ENCODE assay signal across 8 cellular contexts in genomic region chr17:16419074-16419928, GRCh38. TPM values are rescaled to one million over a fixed set of nuclear protein-coding genes. Genes with fewer than 3 reads are reported as not detected.
A peak's percentile ranks its signal among the peaks of the same experiment; 100 is the strongest.
DNase-seq lines count a peak whose midpoint lies in the region; ATAC-seq and TF ChIP-seq lines count a peak whose summit lies in the region.

No MANE protein-coding gene starts in this region.

- peak overlapping the region; percentile 93 for H2BK15ac ChIP-seq in IMR-90 (ENCODE audit: low read depth, low read length)

- intact Hi-C loops in IMR-90 (cut with micrococcal nuclease): loop anchor here (1.0 to 5.0 kb wide), 2 partner anchors 33 to 962 kb away; no protein-coding TSS in a partner anchor

- H4K91ac ChIP-seq in IMR-90 (ENCODE audit: insufficient read depth, low read depth, low read length): peak overlapping the region; percentile 93

- peak overlapping the region; percentile 72 to 92 for H4K8ac ChIP-seq in IMR-90 (ENCODE audit: low read depth in 2 of 2, low read length in 2 of 2)

- peaks cover 0 to 63% of the 10 kb centered on the region in 2 experiments; a peak in 2 of 4 replicates for H3K79me1 ChIP-seq in IMR-90 (ENCODE audit: low read depth in 1 of 2, low read length in 2 of 2)

- peak overlapping the region; percentile 96 for H2BK5ac ChIP-seq in IMR-90 (ENCODE audit: low read depth, low read length, poor library complexity, severe bottlenecking)

- peak overlapping the region; percentile 44 for H2AFZ ChIP-seq in IMR-90 (replicated peaks; ENCODE audit: low read length, poor library complexity)

- H3K9ac ChIP-seq in IMR-90 (ENCODE audit: low read depth, low read length): peak overlapping the region; percentile 50; the same call in 1 of the 2 replicates
- peak overlapping the region; percentile 71 for H3K9ac ChIP-seq in skeletal muscle satellite cell (ENCODE audit: low read depth, low read length)

- H3K4me3 ChIP-seq in IMR-90 (ENCODE audit: insufficient read depth, low read depth, low read length) (0 out of 2 replicates have a peak overlapping the region, but pooled peaks have one; percentile 3), skeletal muscle satellite cell (ENCODE audit: low read length) (peak overlapping the region; percentile 55)

- no peak for TF ChIP-seq RAD21 in IMR-90 (IDR thresholded peaks at IDR 0.05; ENCODE audit: low read length)

- in situ Hi-C loops in IMR-90 (cut with MboI; ENCODE audit: low sequenced_read_pairs): no loop called here

- CTCF ChIA-PET in IMR-90 (lab: Yijun Ruan, JAX): interaction anchor here (1.0 kb wide), 1 partner anchor 9 kb away, joined by 5 read pairs; no protein-coding TSS in a partner anchor

- peak overlapping the region; percentile 95 for H3K4ac ChIP-seq in IMR-90 (ENCODE audit: low read depth, low read length)

- H3K4me2 ChIP-seq in IMR-90 (ENCODE audit: low read depth, low read length) (peak overlapping the region; percentile 85), skeletal muscle satellite cell (ENCODE audit: low read length) (peak overlapping the region; percentile 82)

- H3K4me1 ChIP-seq in IMR-90 (ENCODE audit: control insufficient read depth, insufficient read depth, low read length) (peaks cover 34% of the 10 kb centered on the region), skeletal muscle satellite cell (ENCODE audit: control insufficient read depth, insufficient read depth, low read length) (peaks cover 50% of the 10 kb centered on the region)

- POLR2A ChIA-PET in IMR-90 (lab: Charles Lee; ENCODE audit: unreplicated experiment): interaction anchor here (1.0 kb wide), 1 partner anchor 19 kb away, joined by 8 read pairs; no protein-coding TSS in a partner anchor

- DNase-seq in A172 (ENCODE audit: low spot score) (peak; percentile 96), IMR-90 (peak; percentile 94), erythroblast (lab: John Stamatoyannopoulos, UW) (peak; percentile 81 to 86), NCI-H748 (lab: John Stamatoyannopoulos, UW; ENCODE audit: unreplicated experiment) (no peak), NOMO-1 (lab: John Stamatoyannopoulos, UW; ENCODE audit: unreplicated experiment in 2 of 2) (no peak)
- peak; percentile 58 to 67 for DNase-seq in activated CD4-positive, alpha-beta T cell treated with anti-CD3 and anti-CD28 coated beads, Interleukin-2, amount 50 U/mL, for 4 hours

- peak overlapping the region; percentile 99 for H2AK5ac ChIP-seq in IMR-90 (ENCODE audit: low read depth, low read length)

- peaks cover 37% of the 10 kb centered on the region for H3K9me1 ChIP-seq in IMR-90 (ENCODE audit: insufficient read depth, low read length)

- H3K27ac ChIP-seq in IMR-90 (ENCODE audit: insufficient read depth, low read length): peak overlapping the region; percentile 96

- peak overlapping the region; percentile 86 for H3K18ac ChIP-seq in IMR-90 (ENCODE audit: low read depth, low read length)

- H2BK20ac ChIP-seq in IMR-90 (ENCODE audit: low read depth, low read length): peak overlapping the region; percentile 89

- ATAC-seq in GM19043 (IDR thresholded peaks at IDR 0.05; ENCODE audit: low read depth, unreplicated experiment) (peak; percentile 37), IMR-90 (ENCODE audit: low read depth) (peak; percentile 79)

- H3K56ac ChIP-seq in IMR-90 (ENCODE audit: extremely low read depth, insufficient read depth, low read length): peak overlapping the region; percentile 82

- H3K14ac ChIP-seq in IMR-90 (replicated peaks; ENCODE audit: low read depth, low read length): peak overlapping the region; percentile 92

- dilution Hi-C loops in IMR-90 (cut with HindIII; ENCODE audit: low sequenced_read_pairs, unreplicated experiment): no loop called here

- peaks cover 5% of the 10 kb centered on the region; the same call in 1 of the 2 replicates for H3K36me3 ChIP-seq in IMR-90 (ENCODE audit: control insufficient read depth, insufficient read depth, low read length)
- H3K36me3 ChIP-seq in skeletal muscle satellite cell (ENCODE audit: insufficient read depth, low read length): peaks cover 44% of the 10 kb centered on the region

- H2AK9ac ChIP-seq in IMR-90 (replicated peaks; ENCODE audit: low read depth, low read length, poor library complexity): peak overlapping the region; percentile 97

- H4K5ac ChIP-seq in IMR-90 (ENCODE audit: low read depth, low read length): peak overlapping the region; percentile 88

- H2BK120ac ChIP-seq in IMR-90 (ENCODE audit: low read depth, low read length): peak overlapping the region; percentile 93

- H3K27me3 ChIP-seq in IMR-90 (ENCODE audit: control insufficient read depth, insufficient read depth, low read length) (no peaks in the 10 kb centered on the region), skeletal muscle satellite cell (ENCODE audit: control insufficient read depth, insufficient read depth, low read length) (no peaks in the 10 kb centered on the region)

- H3K9me3 ChIP-seq in IMR-90 (ENCODE audit: control insufficient read depth, insufficient read depth, low read length) (no peaks in the 10 kb centered on the region), skeletal muscle satellite cell (replicated peaks; ENCODE audit: low read length) (no peaks in the 10 kb centered on the region)

- WGBS in IMR-90 (ENCODE audit: extremely low coverage in 2 of 2, insufficient read length in 1 of 2), 2 experiments: no CpG with 5 or more reads among the region's 8 CpGs

- H4K20me1 ChIP-seq in IMR-90 (ENCODE audit: insufficient read depth, low read length): peaks cover 7% of the 10 kb centered on the region

- no peak for TF ChIP-seq CTCF in IMR-90 (conservative IDR thresholded peaks at IDR 0.05; ENCODE audit: low read depth, low read length)

- no TSS peak for BruUV-seq in IMR-90 (replicated peaks; lab: Mats Ljungman, UMichigan)

- peak overlapping the region; percentile 97 for H3K23ac ChIP-seq in IMR-90 (ENCODE audit: low read depth, low read length)

- TF ChIP-seq POLR2A in IMR-90 (IDR thresholded peaks at IDR 0.05; ENCODE audit: low read depth, low read length): no peak
- no peak for TF ChIP-seq POLR2A in erythroblast (IDR thresholded peaks at IDR 0.05; ENCODE audit: low read length)

TF ChIP-seq in IMR-90, 13 proteins besides CTCF, POLR2A, EP300 and RAD21:
- no peak for TF ChIP-seq CHD1 (IDR thresholded peaks at IDR 0.05; ENCODE audit: low read depth, low read length)
- no peak for TF ChIP-seq MAFK (IDR thresholded peaks at IDR 0.05; ENCODE audit: low read depth, low read length)
- TF ChIP-seq, protein P1, sequence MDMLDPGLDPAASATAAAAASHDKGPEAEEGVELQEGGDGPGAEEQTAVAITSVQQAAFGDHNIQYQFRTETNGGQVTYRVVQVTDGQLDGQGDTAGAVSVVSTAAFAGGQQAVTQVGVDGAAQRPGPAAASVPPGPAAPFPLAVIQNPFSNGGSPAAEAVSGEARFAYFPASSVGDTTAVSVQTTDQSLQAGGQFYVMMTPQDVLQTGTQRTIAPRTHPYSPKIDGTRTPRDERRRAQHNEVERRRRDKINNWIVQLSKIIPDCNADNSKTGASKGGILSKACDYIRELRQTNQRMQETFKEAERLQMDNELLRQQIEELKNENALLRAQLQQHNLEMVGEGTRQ (IDR thresholded peaks at IDR 0.05; ENCODE audit: low read depth, low read length): no peak
- no peak for TF ChIP-seq MXI1 (IDR thresholded peaks at IDR 0.05; ENCODE audit: borderline replicate concordance, low read depth, low read length)
- TF ChIP-seq RCOR1 (IDR thresholded peaks at IDR 0.05; ENCODE audit: insufficient replicate concordance, low read length): no peak
- no peak for TF ChIP-seq NFE2L2 (IDR thresholded peaks at IDR 0.05; ENCODE audit: low read depth, low read length)
- peak; percentile 93 for TF ChIP-seq FOS (IDR thresholded peaks at IDR 0.05; ENCODE audit: low read depth, low read length)
- no peak for TF ChIP-seq RFX5 (IDR thresholded peaks at IDR 0.05; ENCODE audit: low read depth, low read length)
- TF ChIP-seq SMC3 (IDR thresholded peaks at IDR 0.05; ENCODE audit: low read depth, low read length): no peak
- TF ChIP-seq MAZ (IDR thresholded peaks at IDR 0.05; ENCODE audit: borderline replicate concordance, low read depth, low read length): no peak; the same call in 1 of the 2 replicates
- no peak for TF ChIP-seq ELK1 (IDR thresholded peaks at IDR 0.05; ENCODE audit: borderline replicate concordance, low read depth, low read length)
- peak; percentile 88 for TF ChIP-seq BHLHE40 (IDR thresholded peaks at IDR 0.05; ENCODE audit: low read depth, low read length)
- TF ChIP-seq CEBPB (IDR thresholded peaks at IDR 0.05; ENCODE audit: low read depth, low read length): 0 out of 2 replicates have a peak, but pooled peaks have one; percentile 4

RNA-seq across cellular contexts. Expression of gene TRPV2, which starts 3.9 kb away (rescaled TPM):
- total RNA-seq in A172 (2014; rRNA removed; shearing (Covaris generic)): 0.38 TPM in 1 of 2 replicates, not detected in the other
- 27.2 and 30.8 TPM in 2 replicates for total RNA-seq in IMR-90 (2012; rRNA removed)
- polyA plus RNA-seq in IMR-90 (2012; rRNA removed): 32.8 and 36.4 TPM in 2 replicates
- 28.0 and 41.7 TPM in 2 replicates for polyA plus RNA-seq in IMR-90 (2012; cell fraction: cytosol; rRNA removed)
- polyA plus RNA-seq in IMR-90 (2012; cell fraction: nucleus; rRNA removed; ENCODE audit: low replicate concordance): 30.3 and 55.3 TPM in 2 replicates
- total RNA-seq in skeletal muscle satellite cell (2012; rRNA removed): 59.8 and 117 TPM in 2 replicates

RNA-seq across cellular contexts. Expression of gene UBB, which starts 38.4 kb away (rescaled TPM):
- total RNA-seq in A172 (2014; rRNA removed; shearing (Covaris generic)): 1,859 and 2,439 TPM in 2 replicates
- 3,383 and 4,283 TPM in 2 replicates for total RNA-seq in IMR-90 (2012; rRNA removed)
- polyA plus RNA-seq in IMR-90 (2012; rRNA removed): 2,561 and 3,167 TPM in 2 replicates
- 2,294 and 4,532 TPM in 2 replicates for polyA plus RNA-seq in IMR-90 (2012; cell fraction: cytosol; rRNA removed)
- polyA plus RNA-seq in IMR-90 (2012; cell fraction: nucleus; rRNA removed; ENCODE audit: low replicate concordance): 753 and 838 TPM in 2 replicates
- total RNA-seq in skeletal muscle satellite cell (2012; rRNA removed): 1,088 and 1,189 TPM in 2 replicates

Comparison
In these comparisons a context has a peak if more than half of its experiments do, and no peak if none do; other contexts are left out.
1. DNase-seq: peak in A172 (single experiment), IMR-90 (single experiment), activated CD4-positive, alpha-beta T cell treated with anti-CD3 and anti-CD28 coated beads, Interleukin-2, amount 50 U/mL, for 4 hours (2 of 2) and erythroblast (2 of 2); none in NCI-H748 (single experiment) and NOMO-1 (0 of 2).
2. RNA of gene TRPV2, which starts 3.9 kb away (total RNA-seq): 27.2 to 30.8 TPM in IMR-90; 0.38 TPM in A172; every median in the first group is over 10 times any median in the second.